1 cellular context compared by ENCODE assay signal in genomic region chr7:37921340-37921805, GRCh38.
TF ChIP-seq lines count a peak whose summit lies in the region.

No MANE protein-coding gene starts in this region.

TF ChIP-seq in HepG2, 621 proteins besides CTCF, POLR2A, EP300 and RAD21 (continued from another document and continues in another):
- TF ChIP-seq ZNF589 (CRISPR knock-in tag; conservative IDR thresholded peaks at IDR 0.05) (no peak), HNRNPLL (IDR thresholded peaks at IDR 0.05; ENCODE audit: low read depth, low read length, poor library complexity, severe bottlenecking) (no peak), HNF1A (IDR thresholded peaks at IDR 0.05; ENCODE audit: low read depth) (no peak), HNF1A (CRISPR knock-in tag; IDR thresholded peaks at IDR 0.05; ENCODE audit: borderline replicate concordance) (no peak), FOXO1 (CRISPR knock-in tag; IDR thresholded peaks at IDR 0.05) (no peak), NFIB (CRISPR knock-in tag; IDR thresholded peaks at IDR 0.05; ENCODE audit: borderline replicate concordance) (no peak), ZNF780A (CRISPR knock-in tag; IDR thresholded peaks at IDR 0.05) (no peak), MZF1 (CRISPR knock-in tag; IDR thresholded peaks at IDR 0.05; ENCODE audit: borderline replicate concordance) (no peak), ZNF879 (CRISPR knock-in tag; IDR thresholded peaks at IDR 0.05) (no peak), ZNF674 (CRISPR knock-in tag; IDR thresholded peaks at IDR 0.05; ENCODE audit: low read depth) (no peak), ZBTB37 (CRISPR knock-in tag; IDR thresholded peaks at IDR 0.05) (0 out of 2 replicates have a peak, but pooled peaks have one; percentile 40), MXD4 (CRISPR knock-in tag; IDR thresholded peaks at IDR 0.05) (no peak), RFXANK (CRISPR knock-in tag; IDR thresholded peaks at IDR 0.05) (no peak), PCBP1 (IDR thresholded peaks at IDR 0.05; ENCODE audit: borderline replicate concordance, low read depth, low read length) (0 out of 2 replicates have a peak, but pooled peaks have one; percentile 48), SAFB2 (CRISPR knock-in tag; IDR thresholded peaks at IDR 0.05; ENCODE audit: borderline replicate concordance, low read depth) (no peak), ZNF251 (CRISPR knock-in tag; IDR thresholded peaks at IDR 0.05) (no peak), NAIF1 (CRISPR knock-in tag; IDR thresholded peaks at IDR 0.05; ENCODE audit: borderline replicate concordance) (no peak), ZNF839 (CRISPR knock-in tag; IDR thresholded peaks at IDR 0.05; ENCODE audit: borderline replicate concordance) (no peak), CHD2 (IDR thresholded peaks at IDR 0.05; ENCODE audit: low read depth, low read length) (no peak), ZBTB21 (CRISPR knock-in tag; IDR thresholded peaks at IDR 0.05) (no peak), SETDB1 (CRISPR knock-in tag; IDR thresholded peaks at IDR 0.05; ENCODE audit: borderline replicate concordance) (no peak), ZBTB38 (CRISPR knock-in tag; IDR thresholded peaks at IDR 0.05) (no peak), ZNF569 (CRISPR knock-in tag; IDR thresholded peaks at IDR 0.05; ENCODE audit: borderline replicate concordance) (no peak), IRX3 (CRISPR knock-in tag; IDR thresholded peaks at IDR 0.05; ENCODE audit: borderline replicate concordance, low read depth) (no peak), ZNF101 (CRISPR knock-in tag; IDR thresholded peaks at IDR 0.05; ENCODE audit: borderline replicate concordance, low read depth) (no peak)
- TF ChIP-seq, protein P1, sequence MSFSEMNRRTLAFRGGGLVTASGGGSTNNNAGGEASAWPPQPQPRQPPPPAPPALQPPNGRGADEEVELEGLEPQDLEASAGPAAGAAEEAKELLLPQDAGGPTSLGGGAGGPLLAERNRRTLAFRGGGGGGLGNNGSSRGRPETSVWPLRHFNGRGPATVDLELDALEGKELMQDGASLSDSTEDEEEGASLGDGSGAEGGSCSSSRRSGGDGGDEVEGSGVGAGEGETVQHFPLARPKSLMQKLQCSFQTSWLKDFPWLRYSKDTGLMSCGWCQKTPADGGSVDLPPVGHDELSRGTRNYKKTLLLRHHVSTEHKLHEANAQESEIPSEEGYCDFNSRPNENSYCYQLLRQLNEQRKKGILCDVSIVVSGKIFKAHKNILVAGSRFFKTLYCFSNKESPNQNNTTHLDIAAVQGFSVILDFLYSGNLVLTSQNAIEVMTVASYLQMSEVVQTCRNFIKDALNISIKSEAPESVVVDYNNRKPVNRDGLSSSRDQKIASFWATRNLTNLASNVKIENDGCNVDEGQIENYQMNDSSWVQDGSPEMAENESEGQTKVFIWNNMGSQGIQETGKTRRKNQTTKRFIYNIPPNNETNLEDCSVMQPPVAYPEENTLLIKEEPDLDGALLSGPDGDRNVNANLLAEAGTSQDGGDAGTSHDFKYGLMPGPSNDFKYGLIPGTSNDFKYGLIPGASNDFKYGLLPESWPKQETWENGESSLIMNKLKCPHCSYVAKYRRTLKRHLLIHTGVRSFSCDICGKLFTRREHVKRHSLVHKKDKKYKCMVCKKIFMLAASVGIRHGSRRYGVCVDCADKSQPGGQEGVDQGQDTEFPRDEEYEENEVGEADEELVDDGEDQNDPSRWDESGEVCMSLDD (CRISPR knock-in tag; IDR thresholded peaks at IDR 0.05; ENCODE audit: borderline replicate concordance), result 0 out of 2 replicates have a peak, but pooled peaks have one; percentile 2
- TF ChIP-seq, protein P2, sequence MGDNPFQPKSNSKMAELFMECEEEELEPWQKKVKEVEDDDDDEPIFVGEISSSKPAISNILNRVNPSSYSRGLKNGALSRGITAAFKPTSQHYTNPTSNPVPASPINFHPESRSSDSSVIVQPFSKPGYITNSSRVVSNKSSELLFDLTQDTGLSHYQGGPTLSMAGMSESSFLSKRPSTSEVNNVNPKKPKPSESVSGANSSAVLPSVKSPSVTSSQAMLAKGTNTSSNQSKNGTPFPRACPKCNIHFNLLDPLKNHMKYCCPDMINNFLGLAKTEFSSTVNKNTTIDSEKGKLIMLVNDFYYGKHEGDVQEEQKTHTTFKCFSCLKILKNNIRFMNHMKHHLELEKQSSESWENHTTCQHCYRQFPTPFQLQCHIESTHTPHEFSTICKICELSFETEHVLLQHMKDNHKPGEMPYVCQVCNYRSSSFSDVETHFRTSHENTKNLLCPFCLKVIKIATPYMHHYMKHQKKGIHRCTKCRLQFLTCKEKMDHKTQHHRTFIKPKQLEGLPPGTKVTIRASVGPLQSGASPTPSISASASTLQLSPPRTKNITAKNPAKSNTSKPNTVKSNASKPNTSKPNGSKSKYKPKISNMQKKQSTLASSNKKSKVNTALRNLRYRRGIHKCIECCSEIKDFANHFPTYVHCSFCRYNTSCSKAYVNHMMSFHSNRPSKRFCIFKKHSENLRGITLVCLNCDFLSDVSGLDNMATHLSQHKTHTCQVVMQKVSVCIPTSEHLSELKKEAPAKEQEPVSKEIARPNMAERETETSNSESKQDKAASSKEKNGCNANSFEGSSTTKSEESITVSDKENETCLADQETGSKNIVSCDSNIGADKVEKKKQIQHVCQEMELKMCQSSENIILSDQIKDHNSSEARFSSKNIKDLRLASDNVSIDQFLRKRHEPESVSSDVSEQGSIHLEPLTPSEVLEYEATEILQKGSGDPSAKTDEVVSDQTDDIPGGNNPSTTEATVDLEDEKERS (CRISPR knock-in tag; IDR thresholded peaks at IDR 0.05), result no peak
- TF ChIP-seq, protein P3, sequence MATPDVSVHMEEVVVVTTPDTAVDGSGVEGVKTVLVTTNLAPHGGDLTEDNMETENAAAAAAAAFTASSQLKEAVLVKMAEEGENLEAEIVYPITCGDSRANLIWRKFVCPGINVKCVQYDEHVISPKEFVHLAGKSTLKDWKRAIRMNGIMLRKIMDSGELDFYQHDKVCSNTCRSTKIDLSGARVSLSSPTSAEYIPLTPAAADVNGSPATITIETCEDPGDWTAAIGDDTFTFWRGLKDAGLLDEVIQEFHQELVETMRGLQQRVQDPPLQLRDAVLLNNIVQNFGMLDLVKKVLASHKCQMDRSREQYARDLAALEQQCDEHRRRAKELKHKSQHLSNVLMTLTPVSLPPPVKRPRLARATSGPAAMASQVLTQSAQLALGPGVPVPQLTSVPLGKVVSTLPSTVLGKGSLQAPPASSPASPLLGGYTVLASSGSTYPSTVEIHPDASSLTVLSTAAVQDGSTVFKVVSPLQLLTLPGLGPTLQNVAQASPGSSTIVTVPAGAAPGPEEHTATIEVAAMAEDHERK (CRISPR knock-in tag; IDR thresholded peaks at IDR 0.05; ENCODE audit: low read depth), result no peak
- TF ChIP-seq, protein P4, sequence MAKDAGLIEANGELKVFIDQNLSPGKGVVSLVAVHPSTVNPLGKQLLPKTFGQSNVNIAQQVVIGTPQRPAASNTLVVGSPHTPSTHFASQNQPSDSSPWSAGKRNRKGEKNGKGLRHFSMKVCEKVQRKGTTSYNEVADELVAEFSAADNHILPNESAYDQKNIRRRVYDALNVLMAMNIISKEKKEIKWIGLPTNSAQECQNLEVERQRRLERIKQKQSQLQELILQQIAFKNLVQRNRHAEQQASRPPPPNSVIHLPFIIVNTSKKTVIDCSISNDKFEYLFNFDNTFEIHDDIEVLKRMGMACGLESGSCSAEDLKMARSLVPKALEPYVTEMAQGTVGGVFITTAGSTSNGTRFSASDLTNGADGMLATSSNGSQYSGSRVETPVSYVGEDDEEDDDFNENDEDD (CRISPR knock-in tag; IDR thresholded peaks at IDR 0.05; ENCODE audit: borderline replicate concordance), result no peak
- TF ChIP-seq, protein P5, sequence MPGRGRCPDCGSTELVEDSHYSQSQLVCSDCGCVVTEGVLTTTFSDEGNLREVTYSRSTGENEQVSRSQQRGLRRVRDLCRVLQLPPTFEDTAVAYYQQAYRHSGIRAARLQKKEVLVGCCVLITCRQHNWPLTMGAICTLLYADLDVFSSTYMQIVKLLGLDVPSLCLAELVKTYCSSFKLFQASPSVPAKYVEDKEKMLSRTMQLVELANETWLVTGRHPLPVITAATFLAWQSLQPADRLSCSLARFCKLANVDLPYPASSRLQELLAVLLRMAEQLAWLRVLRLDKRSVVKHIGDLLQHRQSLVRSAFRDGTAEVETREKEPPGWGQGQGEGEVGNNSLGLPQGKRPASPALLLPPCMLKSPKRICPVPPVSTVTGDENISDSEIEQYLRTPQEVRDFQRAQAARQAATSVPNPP (CRISPR knock-in tag; IDR thresholded peaks at IDR 0.05), result no peak
- TF ChIP-seq, protein P6, sequence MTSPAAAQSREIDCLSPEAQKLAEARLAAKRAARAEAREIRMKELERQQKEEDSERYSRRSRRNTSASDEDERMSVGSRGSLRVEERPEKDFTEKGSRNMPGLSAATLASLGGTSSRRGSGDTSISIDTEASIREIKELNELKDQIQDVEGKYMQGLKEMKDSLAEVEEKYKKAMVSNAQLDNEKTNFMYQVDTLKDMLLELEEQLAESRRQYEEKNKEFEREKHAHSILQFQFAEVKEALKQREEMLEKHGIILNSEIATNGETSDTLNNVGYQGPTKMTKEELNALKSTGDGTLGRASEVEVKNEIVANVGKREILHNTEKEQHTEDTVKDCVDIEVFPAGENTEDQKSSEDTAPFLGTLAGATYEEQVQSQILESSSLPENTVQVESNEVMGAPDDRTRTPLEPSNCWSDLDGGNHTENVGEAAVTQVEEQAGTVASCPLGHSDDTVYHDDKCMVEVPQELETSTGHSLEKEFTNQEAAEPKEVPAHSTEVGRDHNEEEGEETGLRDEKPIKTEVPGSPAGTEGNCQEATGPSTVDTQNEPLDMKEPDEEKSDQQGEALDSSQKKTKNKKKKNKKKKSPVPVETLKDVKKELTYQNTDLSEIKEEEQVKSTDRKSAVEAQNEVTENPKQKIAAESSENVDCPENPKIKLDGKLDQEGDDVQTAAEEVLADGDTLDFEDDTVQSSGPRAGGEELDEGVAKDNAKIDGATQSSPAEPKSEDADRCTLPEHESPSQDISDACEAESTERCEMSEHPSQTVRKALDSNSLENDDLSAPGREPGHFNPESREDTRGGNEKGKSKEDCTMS (CRISPR knock-in tag; conservative IDR thresholded peaks at IDR 0.05), result no peak
